Comparison of ENCODE assay signal across 8 cellular contexts in the genomic region with DNA sequence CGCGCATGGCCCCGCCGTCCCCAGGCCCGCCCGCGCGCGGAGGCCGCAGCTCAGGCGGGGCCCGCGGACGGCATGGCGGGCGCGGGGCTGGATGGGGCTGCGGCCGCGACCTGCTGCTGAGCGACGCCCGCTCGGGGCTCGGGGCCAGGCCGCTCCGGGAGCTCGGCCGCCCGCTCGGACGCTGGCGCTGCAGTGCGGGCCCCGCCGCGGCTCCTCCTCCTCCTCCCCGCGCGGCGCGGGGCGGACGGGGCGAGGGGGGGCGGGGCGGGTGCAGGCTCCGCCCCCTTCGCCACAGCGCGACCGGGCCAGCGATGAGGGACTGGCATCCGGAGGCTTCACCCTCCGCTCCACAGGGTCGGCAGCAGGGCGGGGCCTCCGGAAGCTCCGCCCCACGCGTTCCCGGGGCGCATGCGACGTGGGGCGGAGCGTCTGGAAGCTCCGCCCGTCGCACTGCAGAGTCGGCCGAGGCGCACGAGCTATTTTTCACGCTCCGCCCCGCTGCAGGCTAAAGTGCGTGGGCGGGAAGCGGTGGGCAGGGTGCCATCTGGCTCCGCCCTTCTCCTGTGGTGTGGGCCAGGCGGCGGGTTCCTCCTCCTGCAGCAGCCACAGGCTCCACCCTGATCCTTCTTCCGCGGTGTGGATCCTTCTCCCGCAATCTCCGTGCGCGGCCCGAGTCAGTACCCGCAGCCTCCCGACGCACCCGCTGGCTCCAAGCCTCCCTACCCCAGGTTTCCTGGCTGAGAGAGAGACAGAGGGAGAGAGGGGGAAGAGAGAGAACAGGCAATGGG. TPM values are rescaled to one million over a fixed set of nuclear protein-coding genes. Genes with fewer than 3 reads are reported as not detected.
DNase-seq lines count a peak whose midpoint lies in the region; ATAC-seq, FAIRE-seq and TF ChIP-seq lines count a peak whose summit lies in the region.
"Not testable (repeated sequence)": the region's sequence is repeated elsewhere in the genome, so short reads cannot be mapped to it uniquely, and the experiment has no call there.

A gene (minus strand): TSS at position 196 of the 788 bp plus-strand sequence. CDS start 209 bp downstream, outside the sequence.

- H3K36me3 Mint-ChIP-seq in activated T-cell treated with anti-CD3 and anti-CD28 coated beads, Interleukin-2, amount 50 U/mL, for 72 hours (ENCODE audit: insufficient read depth in 2 of 2), result not testable (repeated sequence)

- peak within 1 kb of the TSS; percentile 91 to 99 for H3K4me3 Mint-ChIP-seq in activated T-cell treated with anti-CD3 and anti-CD28 coated beads, Interleukin-2, amount 50 U/mL, for 72 hours

- H3K9me3 ChIP-seq in right lobe of liver, result not testable (repeated sequence)

- not testable (repeated sequence) for TF ChIP-seq CTCF in right lobe of liver (IDR thresholded peaks at IDR 0.05)

- peak; percentile 58 for DNase-seq in NCI-H1417 treated with DMSO at 0.1 percent for 48 hours (lab: John Stamatoyannopoulos, UW)
- peak; percentile 92 for DNase-seq in SK-N-DZ (ENCODE audit: low spot score)
- DNase-seq in activated T-cell treated with anti-CD3 and anti-CD28 coated beads, Interleukin-2, amount 50 U/mL, for 72 hours, result peak; percentile 100
- peak; percentile 98 to 99 (median 98) for DNase-seq in right lobe of liver
- peak; percentile 99 for DNase-seq in stimulated activated CD4-positive, alpha-beta T cell treated with anti-CD3 and anti-CD28 coated beads, Interleukin-15, amount 100 ng/mL, for 24 hours

- TF ChIP-seq POLR2A in GM15510 (IDR thresholded peaks at IDR 0.05; ENCODE audit: borderline replicate concordance, extremely low read depth, insufficient read length), result peak; percentile 36
- TF ChIP-seq POLR2A in right lobe of liver (IDR thresholded peaks at IDR 0.05), result peak; percentile 49

- FAIRE-seq in A204.1 (lab: Jason Lieb, UNC), result peak; percentile 90

- peak within 1 kb of the TSS; percentile 38 to 49 (median 44) for H3K4me3 ChIP-seq in right lobe of liver

- H3K9me3 Mint-ChIP-seq in activated T-cell treated with anti-CD3 and anti-CD28 coated beads, Interleukin-2, amount 50 U/mL, for 72 hours, result not testable (repeated sequence)

- 0% methylated on average over 14 of the region's 94 CpGs for WGBS in right lobe of liver (ENCODE audit: insufficient coverage, low coverage, low lambda C conversion rate, missing lambda C conversion rate)

- H3K27me3 ChIP-seq in right lobe of liver, result not testable (repeated sequence)

- peaks cover 0 to 12% (median 3%) of the 10 kb centered on the region in 4 donors for H3K4me1 ChIP-seq in right lobe of liver

- intact Hi-C loops in right lobe of liver (cut with DNase I), result not testable (repeated sequence)

- not testable (repeated sequence) for H3K36me3 ChIP-seq in right lobe of liver

- H3K27ac Mint-ChIP-seq in activated T-cell treated with anti-CD3 and anti-CD28 coated beads, Interleukin-2, amount 50 U/mL, for 72 hours, result peak within 1 kb of the TSS; percentile 78

- H3K27me3 Mint-ChIP-seq in activated T-cell treated with anti-CD3 and anti-CD28 coated beads, Interleukin-2, amount 50 U/mL, for 72 hours (ENCODE audit: low read depth), result not testable (repeated sequence)

- H3K27ac ChIP-seq in right lobe of liver, result peak within 1 kb of the TSS in 1 of 3 donors; percentile 26

- in situ Hi-C loops in endometrial microvascular endothelial cells (cut with HindIII; ENCODE audit: inconsistent ontology term, low pct_unique_long_range_greater_than_20kb, low sequenced_read_pairs), result not testable (repeated sequence)

- peaks cover 14% of the 10 kb centered on the region for H3K4me1 Mint-ChIP-seq in activated T-cell treated with anti-CD3 and anti-CD28 coated beads, Interleukin-2, amount 50 U/mL, for 72 hours (ENCODE audit: low read depth)

- peak; percentile 85 to 89 for ATAC-seq in activated T-cell treated with anti-CD3 and anti-CD28 coated beads, Interleukin-2, amount 50 U/mL, for 72 hours (replicated peaks in 1 of 2)
- peak; percentile 63 to 83 (median 74) for ATAC-seq in right lobe of liver

RNA-seq across cellular contexts. Expression of the gene that starts here (rescaled TPM):
- polyA plus RNA-seq in SK-N-DZ (2014; cell fraction: cytosol; rRNA removed), result 80.0 and 122 TPM in 2 replicates
- polyA plus RNA-seq in SK-N-DZ (2014; cell fraction: nucleus; rRNA removed), result 608 and 841 TPM in 2 replicates
- 10 to 100 TPM; 90.2 to 95.7 TPM for total RNA-seq in activated T-cell treated with anti-CD3 and anti-CD28 coated beads, Interleukin-2, amount 50 U/mL, for 72 hours
- total RNA-seq in endometrial microvascular endothelial cells (ENCODE audit: inconsistent ontology term) (53.8 TPM), right lobe of liver (10 to 100 TPM; 28.5 to 58.2 (median 42.8) TPM)
